ENCODE assay signal across 13 cellular contexts in genomic region chr11:46356911-46357482, GRCh38. TPM values are rescaled to one million over a fixed set of nuclear protein-coding genes. Genes with fewer than 3 reads are reported as not detected.
DNase-seq lines count a peak whose midpoint lies in the region; ATAC-seq and TF ChIP-seq lines count a peak whose summit lies in the region.
"Had no signal": no experiment of that assay in that cellular context is flagged by ENCODE, and none has a peak within 500 bp of the region (broad histone marks: within the 10 kb centered on the region; RNA-seq: fewer than 3 reads in every experiment).

No MANE protein-coding gene starts in this region.

- no peak for ATAC-seq in activated naive CD8-positive, alpha-beta T cell treated with anti-CD3 and anti-CD28 coated beads, Interleukin-2, amount 50 U/mL, for 24 hours
- ATAC-seq in HG02870 (IDR thresholded peaks at IDR 0.05; ENCODE audit: unreplicated experiment) = no peak

- no peak overlapping the region for H2AFZ ChIP-seq in hepatocyte

- peaks cover 79% of the 10 kb centered on the region for H3K79me2 ChIP-seq in hepatocyte

- CTCF ChIA-PET in AG04450 (lab: Charles Lee) = interaction anchor here (0.9 to 3.7 kb wide), 3 partner anchors 12 to 118 kb away, joined by 4 to 26 read pairs (median 4); no protein-coding TSS in a partner anchor

- intact Hi-C loops in lower leg skin (cut with DNase I; ENCODE audit: low total_unique reads) = no loop called here

- H3K27me3 Mint-ChIP-seq in activated naive CD8-positive, alpha-beta T cell treated with anti-CD3 and anti-CD28 coated beads, Interleukin-2, amount 50 U/mL, for 24 hours = no peaks in the 10 kb centered on the region

- POLR2A ChIA-PET in AG04450 (lab: Yijun Ruan, JAX) = no interaction called here

- peak overlapping the region; percentile 45 for H3K27ac Mint-ChIP-seq in activated naive CD8-positive, alpha-beta T cell treated with anti-CD3 and anti-CD28 coated beads, Interleukin-2, amount 50 U/mL, for 24 hours

- H3K4me1 ChIP-seq in hepatocyte (ENCODE audit: insufficient read depth) = peaks cover 12% of the 10 kb centered on the region

- H3K9me3 ChIP-seq in AG04450 (ENCODE audit: control insufficient read depth, insufficient read depth, low read length) (no peaks in the 10 kb centered on the region; the same call in 1 of the 2 replicates), hepatocyte (ENCODE audit: low read depth) (no peaks in the 10 kb centered on the region)
- H3K9me3 ChIP-seq: esophagus squamous epithelium, thoracic aorta had no signal

- H3K36me3 ChIP-seq in hepatocyte (replicated peaks; ENCODE audit: insufficient read depth, low read depth) = no peaks in the 10 kb centered on the region
- H3K36me3 ChIP-seq: esophagus squamous epithelium, thoracic aorta had no signal

- H3K27ac ChIP-seq in AG04450 (ENCODE audit: low read depth, low read length) (peak overlapping the region; percentile 11), hepatocyte (peak overlapping the region; percentile 67)
- H3K27ac ChIP-seq: thoracic aorta had no signal

- no peaks in the 10 kb centered on the region for H3K9me2 ChIP-seq in hepatocyte (replicated peaks; ENCODE audit: insufficient read depth)

- no peaks in the 10 kb centered on the region for H3K9me3 Mint-ChIP-seq in activated naive CD8-positive, alpha-beta T cell treated with anti-CD3 and anti-CD28 coated beads, Interleukin-2, amount 50 U/mL, for 24 hours

- TF ChIP-seq CTCF in AG04450 (IDR thresholded peaks at IDR 0.05; ENCODE audit: low read depth, low read length) = no peak
- no peak for TF ChIP-seq CTCF in hepatocyte (IDR thresholded peaks at IDR 0.05; ENCODE audit: poor library complexity)
- TF ChIP-seq CTCF in lower leg skin (IDR thresholded peaks at IDR 0.05) = no peak

- peaks cover 6% of the 10 kb centered on the region for H4K20me1 ChIP-seq in hepatocyte (ENCODE audit: insufficient read depth, poor library complexity, severe bottlenecking)

- H3K4me3 ChIP-seq in AG04450 (ENCODE audit: low read depth, low read length) (no peak overlapping the region), hepatocyte (no peak overlapping the region), lower leg skin (ENCODE audit: low read depth, poor library complexity, severe bottlenecking) (no peak overlapping the region)
- H3K4me3 ChIP-seq: esophagus squamous epithelium, thoracic aorta had no signal

- no peak overlapping the region for H3K4me3 Mint-ChIP-seq in activated naive CD8-positive, alpha-beta T cell treated with anti-CD3 and anti-CD28 coated beads, Interleukin-2, amount 50 U/mL, for 24 hours

- in situ Hi-C loops in KBM-7 (cut with MboI; ENCODE audit: low pct_unique_long_range_greater_than_20kb, low sequenced_read_pairs) = loop anchor here (25.0 kb wide), 1 partner anchor 805 kb away; no protein-coding TSS in a partner anchor

- H3K27me3 ChIP-seq in AG04450 (ENCODE audit: control insufficient read depth, insufficient read depth, low read length) (no peaks in the 10 kb centered on the region), hepatocyte (no peaks in the 10 kb centered on the region)
- H3K27me3 ChIP-seq: esophagus squamous epithelium had no signal

- peak overlapping the region; percentile 42 for H3K4me2 ChIP-seq in hepatocyte

- no peak for TF ChIP-seq POLR2A in lower leg skin (IDR thresholded peaks at IDR 0.05)

- H3K36me3 Mint-ChIP-seq in activated naive CD8-positive, alpha-beta T cell treated with anti-CD3 and anti-CD28 coated beads, Interleukin-2, amount 50 U/mL, for 24 hours (ENCODE audit: low read depth) = no peaks in the 10 kb centered on the region

- DNase-seq in AG04450 (ENCODE audit: low read depth, low spot score) = peak; percentile 45
- DNase-seq in KBM-7 = peak; percentile 41
- no peak for DNase-seq in activated naive CD8-positive, alpha-beta T cell treated with anti-CD3 and anti-CD28 coated beads, Interleukin-2, amount 50 U/mL, for 24 hours
- peak; percentile 55 for DNase-seq in hepatocyte (ENCODE audit: low spot score)
- no peak for DNase-seq in SW480 (ENCODE audit: low spot score)
- no peak for DNase-seq in pons (ENCODE audit: low spot score)
- no peak for DNase-seq in lower leg skin (ENCODE audit: low spot score in 2 of 2)
- DNase-seq: esophagus squamous epithelium; stimulated activated CD4-positive, alpha-beta T cell treated with anti-CD3 and anti-CD28 coated beads, Interleukin-15, amount 100 ng/mL, for 24 hours; T-helper 2 cell had no signal

- peaks cover 76% of the 10 kb centered on the region for H3K4me1 Mint-ChIP-seq in activated naive CD8-positive, alpha-beta T cell treated with anti-CD3 and anti-CD28 coated beads, Interleukin-2, amount 50 U/mL, for 24 hours

- WGBS in hepatocyte (ENCODE audit: low lambda C conversion rate, missing lambda C conversion rate) = 87% methylated on average over 7 of the region's 7 CpGs
- WGBS in lower leg skin, 2 donors = 80 to 83% methylated on average over 7 of the region's 7 CpGs

RNA-seq across cellular contexts. Expression of gene DGKZ, which starts 9.7 kb away (rescaled TPM):
- polyA plus RNA-seq in AG04450 (2011; rRNA removed) = 15.8 and 23.2 TPM in 2 replicates
- polyA minus RNA-seq in AG04450 (2011; rRNA and poly(A)+ RNA removed) = 28.1 and 32.6 TPM in 2 replicates
- total RNA-seq in hepatocyte = 26.6 and 28.2 TPM in 2 replicates
- polyA plus RNA-seq in hepatocyte = 42.9 and 52.4 TPM in 2 replicates
- 10 to 100 TPM; 41.8 to 86.4 (median 60.3) TPM for total RNA-seq in lower leg skin

RNA-seq across cellular contexts. Expression of gene MDK, which starts 24.5 kb away (rescaled TPM):
- 445 and 578 TPM in 2 replicates for polyA plus RNA-seq in AG04450 (2011; rRNA removed)
- polyA minus RNA-seq in AG04450 (2011; rRNA and poly(A)+ RNA removed) = 66.6 and 91.2 TPM in 2 replicates
- total RNA-seq in hepatocyte = 515 and 562 TPM in 2 replicates
- polyA plus RNA-seq in hepatocyte = 1,225 and 1,549 TPM in 2 replicates
- 10 to 100 TPM in 3 of 4 donors, 1 to 10 TPM in 1; 6.0 to 19.4 (median 12.0) TPM for total RNA-seq in lower leg skin

RNA-seq across cellular contexts. Expression of gene CHRM4, which starts 34.6 kb away (rescaled TPM):
- polyA plus RNA-seq in AG04450 (2011; rRNA removed) (0.11 TPM in 1 of 2 replicates, not detected in the other), hepatocyte (0.30 TPM in 1 of 2 replicates, not detected in the other)
- polyA minus RNA-seq in AG04450 (2011; rRNA and poly(A)+ RNA removed) = not detected in 2 replicates
- total RNA-seq in hepatocyte (0.30 and 0.84 TPM in 2 replicates), lower leg skin (1 to 10 TPM; 1.2 to 8.1 (median 3.3) TPM)
- total RNA-seq: esophagus squamous epithelium, mesenteric fat pad had no signal

Comparison
In these comparisons a context has a peak if more than half of its experiments do, and no peak if none do; other contexts are left out.
1. DNase-seq: peak in AG04450 (single experiment), KBM-7 (single experiment) and hepatocyte (single experiment); none in activated naive CD8-positive, alpha-beta T cell treated with anti-CD3 and anti-CD28 coated beads, Interleukin-2, amount 50 U/mL, for 24 hours (single experiment), SW480 (single experiment), pons (single experiment) and lower leg skin (0 of 2).
2. RNA of gene MDK, which starts 24.5 kb away (total RNA-seq): 515 to 562 TPM in hepatocyte; 6.0 to 19.4 TPM in lower leg skin; every median in the first group is over 10 times any median in the second.